22 cellular contexts compared by ENCODE assay signal in genomic region chr7:149478754-149479153, GRCh38.
"Had no signal": no experiment of that assay in that cellular context is flagged by ENCODE, and none has a peak within 500 bp of the region (broad histone marks: within the 10 kb centered on the region; RNA-seq: fewer than 3 reads in every experiment).

No MANE protein-coding gene starts in this region.

- H3K27ac Mint-ChIP-seq: activated CD4-positive, alpha-beta memory T cell treated with anti-CD3 and anti-CD28 coated beads for 36 hours; activated CD4-positive, alpha-beta T cell treated with anti-CD3 and anti-CD28 coated beads, Interleukin-2, amount 10 ng/mL, durations not matched to agents 7 days and 5 days; activated naive CD8-positive, alpha-beta T cell had no signal

- H3K4me1 ChIP-seq: adrenal gland had no signal

- H3K27ac ChIP-seq: adrenal gland, KMS-11, VCaP had no signal

- H3K4me3 Mint-ChIP-seq: activated CD4-positive, alpha-beta memory T cell treated with anti-CD3 and anti-CD28 coated beads for 36 hours; activated CD4-positive, alpha-beta T cell treated with anti-CD3 and anti-CD28 coated beads, Interleukin-2, amount 10 ng/mL, durations not matched to agents 7 days and 5 days; activated naive CD8-positive, alpha-beta T cell had no signal

- H3K27me3 ChIP-seq: adrenal gland had no signal

- H3K4me1 Mint-ChIP-seq: activated CD4-positive, alpha-beta T cell treated with anti-CD3 and anti-CD28 coated beads, Interleukin-2, amount 10 ng/mL, durations not matched to agents 7 days and 5 days had no signal

- H3K27me3 Mint-ChIP-seq: activated CD4-positive, alpha-beta memory T cell treated with anti-CD3 and anti-CD28 coated beads for 36 hours; activated CD4-positive, alpha-beta T cell treated with anti-CD3 and anti-CD28 coated beads, Interleukin-2, amount 10 ng/mL, durations not matched to agents 7 days and 5 days; activated naive CD8-positive, alpha-beta T cell had no signal

- H3K4me3 ChIP-seq: adrenal gland had no signal

- DNase-seq: activated CD4-positive, alpha-beta memory T cell treated with anti-CD3 and anti-CD28 coated beads for 36 hours; activated CD4-positive, CD25-positive, alpha-beta regulatory T cell; activated effector memory CD4-positive, alpha-beta T cell treated with Interleukin-2 at 50 U/mL for 16 hours; activated naive CD4-positive, alpha-beta T cell; adrenal gland; anterior cingulate cortex; NCI-H1092; NCI-H1417 treated with DMSO at 0.1 percent for 48 hours; NCI-H1694; NCI-H2029; NCI-H2107; NCI-H2171 treated with DMSO at 0.1 percent for 48 hours; NCI-H345; NCI-H510A; NCI-H526 treated with DMSO at 0.1 percent for 48 hours; NCI-H82; SIG-M5; T-helper 1 cell had no signal

- H3K4me2 ChIP-seq: KMS-11 had no signal

- H3K9ac ChIP-seq: KMS-11 had no signal
